ENCODE assay signal across 1 cellular context in the genomic region with DNA sequence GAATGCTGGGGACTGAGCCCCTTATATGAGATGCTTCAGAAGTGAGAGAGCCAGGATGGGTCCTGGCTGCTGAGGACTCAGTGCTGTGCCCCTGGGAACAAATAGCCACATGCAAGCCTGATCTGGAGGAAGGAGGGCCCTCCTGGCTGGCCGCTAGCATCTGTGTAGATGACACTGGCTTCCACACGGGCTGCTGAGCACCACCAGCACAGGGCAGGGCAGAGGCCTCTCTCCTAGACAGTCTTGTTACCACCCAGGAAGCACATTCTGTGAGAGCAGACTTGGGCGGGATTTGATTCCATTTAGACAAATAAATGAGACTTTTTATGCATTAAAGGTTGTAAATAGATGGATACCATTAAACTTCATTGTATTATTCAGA.
TF ChIP-seq lines count a peak whose summit lies in the region.

No MANE protein-coding gene starts in this region.

TF ChIP-seq in HepG2, 621 proteins besides CTCF, POLR2A, EP300 and RAD21:
- TF ChIP-seq ZFP36L1 (CRISPR knock-in tag; IDR thresholded peaks at IDR 0.05) (no peak), PHF8 (CRISPR knock-in tag; IDR thresholded peaks at IDR 0.05) (no peak), ZNF615 (CRISPR knock-in tag; IDR thresholded peaks at IDR 0.05; ENCODE audit: borderline replicate concordance) (no peak), ZNF441 (CRISPR knock-in tag; IDR thresholded peaks at IDR 0.05; ENCODE audit: borderline replicate concordance) (no peak), ZNF180 (CRISPR knock-in tag; IDR thresholded peaks at IDR 0.05; ENCODE audit: borderline replicate concordance, low read depth) (no peak), ZNF773 (CRISPR knock-in tag; IDR thresholded peaks at IDR 0.05; ENCODE audit: borderline replicate concordance) (no peak), HHEX (CRISPR knock-in tag; IDR thresholded peaks at IDR 0.05) (no peak), SETDB1 (CRISPR knock-in tag; IDR thresholded peaks at IDR 0.05; ENCODE audit: borderline replicate concordance) (no peak), ZBTB21 (CRISPR knock-in tag; IDR thresholded peaks at IDR 0.05) (no peak), ZNF501 (CRISPR knock-in tag; IDR thresholded peaks at IDR 0.05) (no peak), FOSL1 (CRISPR knock-in tag; IDR thresholded peaks at IDR 0.05; ENCODE audit: borderline replicate concordance) (no peak), ZSCAN12 (CRISPR knock-in tag; IDR thresholded peaks at IDR 0.05) (no peak), TEAD3 (CRISPR knock-in tag; optimal IDR thresholded peaks at IDR 0.05; ENCODE audit: borderline replicate concordance) (no peak), RFX1 (IDR thresholded peaks at IDR 0.05) (no peak), ZNF629 (CRISPR knock-in tag; conservative IDR thresholded peaks at IDR 0.05) (no peak)
- TF ChIP-seq, protein P1, sequence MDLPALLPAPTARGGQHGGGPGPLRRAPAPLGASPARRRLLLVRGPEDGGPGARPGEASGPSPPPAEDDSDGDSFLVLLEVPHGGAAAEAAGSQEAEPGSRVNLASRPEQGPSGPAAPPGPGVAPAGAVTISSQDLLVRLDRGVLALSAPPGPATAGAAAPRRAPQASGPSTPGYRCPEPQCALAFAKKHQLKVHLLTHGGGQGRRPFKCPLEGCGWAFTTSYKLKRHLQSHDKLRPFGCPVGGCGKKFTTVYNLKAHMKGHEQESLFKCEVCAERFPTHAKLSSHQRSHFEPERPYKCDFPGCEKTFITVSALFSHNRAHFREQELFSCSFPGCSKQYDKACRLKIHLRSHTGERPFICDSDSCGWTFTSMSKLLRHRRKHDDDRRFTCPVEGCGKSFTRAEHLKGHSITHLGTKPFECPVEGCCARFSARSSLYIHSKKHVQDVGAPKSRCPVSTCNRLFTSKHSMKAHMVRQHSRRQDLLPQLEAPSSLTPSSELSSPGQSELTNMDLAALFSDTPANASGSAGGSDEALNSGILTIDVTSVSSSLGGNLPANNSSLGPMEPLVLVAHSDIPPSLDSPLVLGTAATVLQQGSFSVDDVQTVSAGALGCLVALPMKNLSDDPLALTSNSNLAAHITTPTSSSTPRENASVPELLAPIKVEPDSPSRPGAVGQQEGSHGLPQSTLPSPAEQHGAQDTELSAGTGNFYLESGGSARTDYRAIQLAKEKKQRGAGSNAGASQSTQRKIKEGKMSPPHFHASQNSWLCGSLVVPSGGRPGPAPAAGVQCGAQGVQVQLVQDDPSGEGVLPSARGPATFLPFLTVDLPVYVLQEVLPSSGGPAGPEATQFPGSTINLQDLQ (CRISPR knock-in tag; IDR thresholded peaks at IDR 0.05): no peak
